ENCODE assay signal across 1 cellular context in genomic region chr9:31486630-31487029, GRCh38.
TF ChIP-seq lines count a peak whose summit lies in the region.

No MANE protein-coding gene starts in this region.

TF ChIP-seq in GM23338, 12 proteins besides CTCF, POLR2A, EP300 and RAD21 (continued from another document):
- TF ChIP-seq, protein P1, sequence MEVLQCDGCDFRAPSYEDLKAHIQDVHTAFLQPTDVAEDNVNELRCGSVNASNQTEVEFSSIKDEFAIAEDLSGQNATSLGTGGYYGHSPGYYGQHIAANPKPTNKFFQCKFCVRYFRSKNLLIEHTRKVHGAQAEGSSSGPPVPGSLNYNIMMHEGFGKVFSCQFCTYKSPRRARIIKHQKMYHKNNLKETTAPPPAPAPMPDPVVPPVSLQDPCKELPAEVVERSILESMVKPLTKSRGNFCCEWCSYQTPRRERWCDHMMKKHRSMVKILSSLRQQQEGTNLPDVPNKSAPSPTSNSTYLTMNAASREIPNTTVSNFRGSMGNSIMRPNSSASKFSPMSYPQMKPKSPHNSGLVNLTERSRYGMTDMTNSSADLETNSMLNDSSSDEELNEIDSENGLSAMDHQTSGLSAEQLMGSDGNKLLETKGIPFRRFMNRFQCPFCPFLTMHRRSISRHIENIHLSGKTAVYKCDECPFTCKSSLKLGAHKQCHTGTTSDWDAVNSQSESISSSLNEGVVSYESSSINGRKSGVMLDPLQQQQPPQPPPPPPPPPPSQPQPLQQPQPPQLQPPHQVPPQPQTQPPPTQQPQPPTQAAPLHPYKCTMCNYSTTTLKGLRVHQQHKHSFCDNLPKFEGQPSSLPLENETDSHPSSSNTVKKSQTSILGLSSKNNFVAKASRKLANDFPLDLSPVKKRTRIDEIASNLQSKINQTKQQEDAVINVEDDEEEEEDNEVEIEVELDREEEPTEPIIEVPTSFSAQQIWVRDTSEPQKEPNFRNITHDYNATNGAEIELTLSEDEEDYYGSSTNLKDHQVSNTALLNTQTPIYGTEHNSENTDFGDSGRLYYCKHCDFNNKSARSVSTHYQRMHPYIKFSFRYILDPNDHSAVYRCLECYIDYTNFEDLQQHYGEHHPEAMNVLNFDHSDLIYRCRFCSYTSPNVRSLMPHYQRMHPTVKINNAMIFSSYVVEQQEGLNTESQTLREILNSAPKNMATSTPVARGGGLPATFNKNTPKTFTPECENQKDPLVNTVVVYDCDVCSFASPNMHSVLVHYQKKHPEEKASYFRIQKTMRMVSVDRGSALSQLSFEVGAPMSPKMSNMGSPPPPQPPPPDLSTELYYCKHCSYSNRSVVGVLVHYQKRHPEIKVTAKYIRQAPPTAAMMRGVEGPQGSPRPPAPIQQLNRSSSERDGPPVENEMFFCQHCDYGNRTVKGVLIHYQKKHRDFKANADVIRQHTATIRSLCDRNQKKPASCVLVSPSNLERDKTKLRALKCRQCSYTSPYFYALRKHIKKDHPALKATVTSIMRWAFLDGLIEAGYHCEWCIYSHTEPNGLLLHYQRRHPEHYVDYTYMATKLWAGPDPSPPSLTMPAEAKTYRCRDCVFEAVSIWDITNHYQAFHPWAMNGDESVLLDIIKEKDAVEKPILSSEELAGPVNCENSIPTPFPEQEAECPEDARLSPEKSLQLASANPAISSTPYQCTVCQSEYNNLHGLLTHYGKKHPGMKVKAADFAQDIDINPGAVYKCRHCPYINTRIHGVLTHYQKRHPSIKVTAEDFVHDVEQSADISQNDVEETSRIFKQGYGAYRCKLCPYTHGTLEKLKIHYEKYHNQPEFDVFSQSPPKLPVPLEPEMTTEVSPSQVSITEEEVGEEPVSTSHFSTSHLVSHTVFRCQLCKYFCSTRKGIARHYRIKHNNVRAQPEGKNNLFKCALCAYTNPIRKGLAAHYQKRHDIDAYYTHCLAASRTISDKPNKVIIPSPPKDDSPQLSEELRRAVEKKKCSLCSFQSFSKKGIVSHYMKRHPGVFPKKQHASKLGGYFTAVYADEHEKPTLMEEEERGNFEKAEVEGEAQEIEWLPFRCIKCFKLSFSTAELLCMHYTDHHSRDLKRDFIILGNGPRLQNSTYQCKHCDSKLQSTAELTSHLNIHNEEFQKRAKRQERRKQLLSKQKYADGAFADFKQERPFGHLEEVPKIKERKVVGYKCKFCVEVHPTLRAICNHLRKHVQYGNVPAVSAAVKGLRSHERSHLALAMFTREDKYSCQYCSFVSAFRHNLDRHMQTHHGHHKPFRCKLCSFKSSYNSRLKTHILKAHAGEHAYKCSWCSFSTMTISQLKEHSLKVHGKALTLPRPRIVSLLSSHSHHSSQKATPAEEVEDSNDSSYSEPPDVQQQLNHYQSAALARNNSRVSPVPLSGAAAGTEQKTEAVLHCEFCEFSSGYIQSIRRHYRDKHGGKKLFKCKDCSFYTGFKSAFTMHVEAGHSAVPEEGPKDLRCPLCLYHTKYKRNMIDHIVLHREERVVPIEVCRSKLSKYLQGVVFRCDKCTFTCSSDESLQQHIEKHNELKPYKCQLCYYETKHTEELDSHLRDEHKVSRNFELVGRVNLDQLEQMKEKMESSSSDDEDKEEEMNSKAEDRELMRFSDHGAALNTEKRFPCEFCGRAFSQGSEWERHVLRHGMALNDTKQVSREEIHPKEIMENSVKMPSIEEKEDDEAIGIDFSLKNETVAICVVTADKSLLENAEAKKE (CRISPR knock-in tag; IDR thresholded peaks at IDR 0.05) = peak; percentile 60; the same call in 1 of the 2 replicates
- TF ChIP-seq, protein P2, sequence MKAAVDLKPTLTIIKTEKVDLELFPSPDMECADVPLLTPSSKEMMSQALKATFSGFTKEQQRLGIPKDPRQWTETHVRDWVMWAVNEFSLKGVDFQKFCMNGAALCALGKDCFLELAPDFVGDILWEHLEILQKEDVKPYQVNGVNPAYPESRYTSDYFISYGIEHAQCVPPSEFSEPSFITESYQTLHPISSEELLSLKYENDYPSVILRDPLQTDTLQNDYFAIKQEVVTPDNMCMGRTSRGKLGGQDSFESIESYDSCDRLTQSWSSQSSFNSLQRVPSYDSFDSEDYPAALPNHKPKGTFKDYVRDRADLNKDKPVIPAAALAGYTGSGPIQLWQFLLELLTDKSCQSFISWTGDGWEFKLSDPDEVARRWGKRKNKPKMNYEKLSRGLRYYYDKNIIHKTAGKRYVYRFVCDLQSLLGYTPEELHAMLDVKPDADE (IDR thresholded peaks at IDR 0.05) = no peak
